In genomic region chr16:30334473-30334985, GRCh38 we compare ENCODE assay signal across 1 cellular context.
A peak's percentile ranks its signal among the peaks of the same experiment; 100 is the strongest.
TF ChIP-seq lines count a peak whose summit lies in the region.

No MANE protein-coding gene starts in this region.

TF ChIP-seq in HepG2, 621 proteins besides CTCF, POLR2A, EP300 and RAD21:
- TF ChIP-seq MYC (CRISPR knock-in tag; IDR thresholded peaks at IDR 0.05; ENCODE audit: borderline replicate concordance): peak; percentile 40; the same call in 1 of the 2 replicates
- TF ChIP-seq ZNF430 (CRISPR knock-in tag; IDR thresholded peaks at IDR 0.05): peak; percentile 44; the same call in 1 of the 2 replicates
- TF ChIP-seq ZNF740 (CRISPR knock-in tag; IDR thresholded peaks at IDR 0.05): peak; percentile 77; the same call in 1 of the 2 replicates
- peak; percentile 38; the same call in 1 of the 2 replicates for TF ChIP-seq PHF8 (CRISPR knock-in tag; IDR thresholded peaks at IDR 0.05)
- TF ChIP-seq ZFX (CRISPR knock-in tag; IDR thresholded peaks at IDR 0.05; ENCODE audit: low read depth): peak; percentile 85
- TF ChIP-seq, protein P1, sequence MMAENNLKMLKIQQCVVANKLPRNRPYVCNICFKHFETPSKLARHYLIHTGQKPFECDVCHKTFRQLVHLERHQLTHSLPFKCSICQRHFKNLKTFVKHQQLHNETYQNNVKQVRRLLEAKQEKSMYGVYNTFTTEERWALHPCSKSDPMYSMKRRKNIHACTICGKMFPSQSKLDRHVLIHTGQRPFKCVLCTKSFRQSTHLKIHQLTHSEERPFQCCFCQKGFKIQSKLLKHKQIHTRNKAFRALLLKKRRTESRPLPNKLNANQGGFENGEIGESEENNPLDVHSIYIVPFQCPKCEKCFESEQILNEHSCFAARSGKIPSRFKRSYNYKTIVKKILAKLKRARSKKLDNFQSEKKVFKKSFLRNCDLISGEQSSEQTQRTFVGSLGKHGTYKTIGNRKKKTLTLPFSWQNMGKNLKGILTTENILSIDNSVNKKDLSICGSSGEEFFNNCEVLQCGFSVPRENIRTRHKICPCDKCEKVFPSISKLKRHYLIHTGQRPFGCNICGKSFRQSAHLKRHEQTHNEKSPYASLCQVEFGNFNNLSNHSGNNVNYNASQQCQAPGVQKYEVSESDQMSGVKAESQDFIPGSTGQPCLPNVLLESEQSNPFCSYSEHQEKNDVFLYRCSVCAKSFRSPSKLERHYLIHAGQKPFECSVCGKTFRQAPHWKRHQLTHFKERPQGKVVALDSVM (CRISPR knock-in tag; IDR thresholded peaks at IDR 0.05): peak; percentile 50; the same call in 1 of the 2 replicates
- TF ChIP-seq ZFY (CRISPR knock-in tag; IDR thresholded peaks at IDR 0.05): peak; percentile 70
- peak; percentile 25; the same call in 1 of the 2 replicates for TF ChIP-seq ELF1 (CRISPR knock-in tag; IDR thresholded peaks at IDR 0.05)
- peak; percentile 40 for TF ChIP-seq POLR2AphosphoS5 (IDR thresholded peaks at IDR 0.05; ENCODE audit: low read depth, low read length)
- peak; percentile 71; the same call in 1 of the 2 replicates for TF ChIP-seq DRAP1 (CRISPR knock-in tag; IDR thresholded peaks at IDR 0.05)
- TF ChIP-seq UBTF (CRISPR knock-in tag; IDR thresholded peaks at IDR 0.05): peak; percentile 73; the same call in 1 of the 2 replicates
- peak; percentile 17; the same call in 1 of the 2 replicates for TF ChIP-seq ZGPAT (CRISPR knock-in tag; IDR thresholded peaks at IDR 0.05)
- peak; percentile 5; the same call in 1 of the 3 replicates for TF ChIP-seq MXI1 (IDR thresholded peaks at IDR 0.05; ENCODE audit: borderline replicate concordance, low read depth, low read length)
- TF ChIP-seq MNT (IDR thresholded peaks at IDR 0.05): peak; percentile 74
- 0 out of 2 replicates have a peak, but pooled peaks have one; percentile 18 for TF ChIP-seq SAP130 (CRISPR knock-in tag; IDR thresholded peaks at IDR 0.05; ENCODE audit: low read depth)
- 0 out of 2 replicates have a peak, but pooled peaks have one; percentile 11 for TF ChIP-seq HNF4A (CRISPR knock-in tag; IDR thresholded peaks at IDR 0.05)
- TF ChIP-seq, protein P2, sequence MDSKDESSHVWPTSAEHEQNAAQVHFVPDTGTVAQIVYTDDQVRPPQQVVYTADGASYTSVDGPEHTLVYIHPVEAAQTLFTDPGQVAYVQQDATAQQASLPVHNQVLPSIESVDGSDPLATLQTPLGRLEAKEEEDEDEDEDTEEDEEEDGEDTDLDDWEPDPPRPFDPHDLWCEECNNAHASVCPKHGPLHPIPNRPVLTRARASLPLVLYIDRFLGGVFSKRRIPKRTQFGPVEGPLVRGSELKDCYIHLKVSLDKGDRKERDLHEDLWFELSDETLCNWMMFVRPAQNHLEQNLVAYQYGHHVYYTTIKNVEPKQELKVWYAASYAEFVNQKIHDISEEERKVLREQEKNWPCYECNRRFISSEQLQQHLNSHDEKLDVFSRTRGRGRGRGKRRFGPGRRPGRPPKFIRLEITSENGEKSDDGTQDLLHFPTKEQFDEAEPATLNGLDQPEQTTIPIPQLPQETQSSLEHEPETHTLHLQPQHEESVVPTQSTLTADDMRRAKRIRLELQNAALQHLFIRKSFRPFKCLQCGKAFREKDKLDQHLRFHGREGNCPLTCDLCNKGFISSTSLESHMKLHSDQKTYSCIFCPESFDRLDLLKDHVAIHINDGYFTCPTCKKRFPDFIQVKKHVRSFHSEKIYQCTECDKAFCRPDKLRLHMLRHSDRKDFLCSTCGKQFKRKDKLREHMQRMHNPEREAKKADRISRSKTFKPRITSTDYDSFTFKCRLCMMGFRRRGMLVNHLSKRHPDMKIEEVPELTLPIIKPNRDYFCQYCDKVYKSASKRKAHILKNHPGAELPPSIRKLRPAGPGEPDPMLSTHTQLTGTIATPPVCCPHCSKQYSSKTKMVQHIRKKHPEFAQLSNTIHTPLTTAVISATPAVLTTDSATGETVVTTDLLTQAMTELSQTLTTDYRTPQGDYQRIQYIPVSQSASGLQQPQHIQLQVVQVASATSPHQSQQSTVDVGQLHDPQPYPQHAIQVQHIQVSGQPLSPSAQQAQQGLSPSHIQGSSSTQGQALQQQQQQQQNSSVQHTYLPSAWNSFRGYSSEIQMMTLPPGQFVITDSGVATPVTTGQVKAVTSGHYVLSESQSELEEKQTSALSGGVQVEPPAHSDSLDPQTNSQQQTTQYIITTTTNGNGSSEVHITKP (CRISPR knock-in tag; IDR thresholded peaks at IDR 0.05; ENCODE audit: low read depth): peak; percentile 77; the same call in 1 of the 2 replicates
- TF ChIP-seq PATZ1 (CRISPR knock-in tag; IDR thresholded peaks at IDR 0.05): 0 out of 2 replicates have a peak, but pooled peaks have one; percentile 61
- TF ChIP-seq ZKSCAN5 (CRISPR knock-in tag; IDR thresholded peaks at IDR 0.05): peak; percentile 70; the same call in 1 of the 2 replicates
